ENCODE assay signal across 8 cellular contexts in the genomic region with DNA sequence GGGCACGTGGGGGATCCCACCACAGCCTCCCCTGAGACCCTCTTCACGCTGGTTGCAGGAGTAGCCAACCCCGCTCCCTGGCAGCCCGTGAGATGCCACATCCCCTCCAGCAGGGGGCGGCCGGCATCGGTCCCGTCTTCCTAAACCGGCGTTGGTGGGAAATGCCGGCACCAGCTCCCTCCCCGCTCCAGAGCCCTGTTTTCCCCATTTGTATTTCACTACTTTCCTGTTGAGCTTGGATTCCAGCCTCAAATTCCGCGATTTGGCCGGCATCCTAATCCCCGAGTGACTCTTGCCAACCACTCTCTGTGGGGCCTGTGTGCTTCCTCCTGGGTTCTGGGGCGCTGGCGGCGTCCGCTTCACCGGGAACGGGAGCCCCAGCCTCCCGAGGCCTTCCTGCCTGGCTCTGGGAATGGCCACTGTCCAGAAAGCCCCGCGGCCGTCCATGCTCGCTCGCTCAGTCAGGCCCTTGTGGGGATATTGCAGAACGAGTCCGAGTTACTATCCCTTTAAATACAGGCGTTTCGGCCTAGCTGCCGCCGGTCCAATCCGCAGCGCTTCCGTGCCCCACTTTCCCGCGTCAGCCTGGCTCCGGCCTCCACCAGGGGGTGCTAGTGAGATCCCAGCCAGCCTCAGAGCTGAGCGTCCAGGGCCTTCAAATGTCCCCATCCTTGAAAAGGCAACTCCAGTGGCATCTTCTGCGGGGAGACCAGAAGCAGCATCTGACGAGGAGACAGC. TPM values are rescaled to one million over a fixed set of nuclear protein-coding genes. Genes with fewer than 3 reads are reported as not detected.
DNase-seq lines count a peak whose midpoint lies in the region; ATAC-seq and TF ChIP-seq lines count a peak whose summit lies in the region.

No MANE protein-coding gene starts in this region.

- peak; percentile 98 for TF ChIP-seq CTCF in VCaP (conservative IDR thresholded peaks at IDR 0.05)
- peak; percentile 51 to 89 (median 78) for TF ChIP-seq CTCF in breast epithelium (IDR thresholded peaks at IDR 0.05)

- H3K9ac ChIP-seq in skeletal muscle tissue (ENCODE audit: low read depth in 1 of 3, low read length in 3 of 3) = peak overlapping the region; percentile 98 to 100 (median 99)

- H3K4me3 ChIP-seq in breast epithelium = peak overlapping the region; percentile 72 to 81 (median 74)
- H3K4me3 ChIP-seq in skeletal muscle tissue (ENCODE audit: low read length in 3 of 3) = peak overlapping the region; percentile 89 to 92 (median 89)

- no peaks in the 10 kb centered on the region for H3K36me3 ChIP-seq in breast epithelium
- H3K36me3 ChIP-seq in skeletal muscle tissue (ENCODE audit: control insufficient read depth in 3 of 3, insufficient read depth in 3 of 3, low read length in 3 of 3) = no peaks in the 10 kb centered on the region

- peak overlapping the region; percentile 83 for H3K27ac ChIP-seq in VCaP
- peak overlapping the region; percentile 96 to 99 for H3K27ac ChIP-seq in breast epithelium
- peak overlapping the region; percentile 98 for H3K27ac ChIP-seq in skeletal muscle tissue (ENCODE audit: low read depth, low read length)

- H3K4me1 ChIP-seq in breast epithelium (no peaks in the 10 kb centered on the region), skeletal muscle tissue (ENCODE audit: control insufficient read depth in 3 of 3, insufficient read depth in 3 of 3, low read length in 3 of 3) (peaks cover 5 to 15% (median 8%) of the 10 kb centered on the region in 3 donors)

- no peaks in the 10 kb centered on the region for H3K27me3 ChIP-seq in breast epithelium
- no peaks in the 10 kb centered on the region for H3K27me3 ChIP-seq in skeletal muscle tissue (ENCODE audit: control insufficient read depth in 3 of 3, insufficient read depth in 3 of 3, low read length in 3 of 3)

- no peak for TF ChIP-seq POLR2A in breast epithelium (IDR thresholded peaks at IDR 0.05)

- peak; percentile 93 for ATAC-seq in HG02943 (IDR thresholded peaks at IDR 0.05; ENCODE audit: low read depth, unreplicated experiment)

- H3K9me3 ChIP-seq in breast epithelium (no peaks in the 10 kb centered on the region), skeletal muscle tissue (ENCODE audit: control insufficient read depth in 3 of 3, low read length in 3 of 3) (no peaks in the 10 kb centered on the region)

- DNase-seq in NCI-H1436 (lab: John Stamatoyannopoulos, UW) (peak; percentile 63), NCI-H1436 treated with DMSO at 0.1 percent for 48 hours (lab: John Stamatoyannopoulos, UW) (no peak), NCI-H2081 treated with DMSO at 0.1 percent for 48 hours (lab: John Stamatoyannopoulos, UW) (peak; percentile 37), breast epithelium (ENCODE audit: low spot score in 2 of 2) (peak; percentile 93 to 96), iPS-NIHi11 (ENCODE audit: low spot score) (peak; percentile 90)

- intact Hi-C loops in breast epithelium (cut with DNase I; ENCODE audit: low total_unique reads) = no loop called here

RNA-seq across cellular contexts. Expression of a gene that starts 8.1 kb away (rescaled TPM):
- total RNA-seq in breast epithelium (1 to 10 TPM; 5.1 to 8.0 (median 5.9) TPM), skeletal muscle tissue (5.7 TPM)
